27 cellular contexts compared by ENCODE assay signal in genomic region chr14:95365401-95365800, GRCh38. TPM values are rescaled to one million over a fixed set of nuclear protein-coding genes. Genes with fewer than 3 reads are reported as not detected.
DNase-seq lines count a peak whose midpoint lies in the region; ATAC-seq and TF ChIP-seq lines count a peak whose summit lies in the region.
"Had no signal": no experiment of that assay in that cellular context is flagged by ENCODE, and none has a peak within 500 bp of the region (broad histone marks: within the 10 kb centered on the region; RNA-seq: fewer than 3 reads in every experiment).

No MANE protein-coding gene starts in this region.

- intact Hi-C loops in sigmoid colon (cut with DNase I), result no loop called here
- intact Hi-C loops in heart left ventricle (cut with DNase I), result no loop called here

- TF ChIP-seq EP300 in gastroesophageal sphincter (IDR thresholded peaks at IDR 0.05), result no peak
- no peak for TF ChIP-seq EP300 in sigmoid colon (IDR thresholded peaks at IDR 0.05)

- 50 to 55% methylated on average over 2 of the region's 2 CpGs for WGBS in gastroesophageal sphincter (ENCODE audit: low coverage in 1 of 2), 2 donors
- WGBS in sigmoid colon, 2 donors, result 75 to 76% methylated on average over 2 of the region's 2 CpGs
- 80 to 85% (median 83%) methylated on average over 2 of the region's 2 CpGs for WGBS in heart left ventricle, 4 donors

- H3K4me1 ChIP-seq in gastroesophageal sphincter (peaks cover 0 to 9% (median 0%) of the 10 kb centered on the region in 3 donors), sigmoid colon (no peaks in the 10 kb centered on the region), heart left ventricle (peaks cover 0 to 29% (median 6%) of the 10 kb centered on the region in 12 donors)
- H3K4me1 ChIP-seq: lower lobe of right lung, prostate gland had no signal

- peak; percentile 8 for DNase-seq in GM04504 (ENCODE audit: low read depth)
- peak; percentile 60 for DNase-seq in choroid plexus epithelial cell (ENCODE audit: low read depth)
- peak; percentile 2 for DNase-seq in stromal cell of bone marrow (ENCODE audit: low read depth)
- no peak for DNase-seq in NCI-H446 treated with DMSO at 0.1 percent for 48 hours (lab: John Stamatoyannopoulos, UW)
- DNase-seq in sigmoid colon, result no peak
- DNase-seq in heart left ventricle, result no peak
- DNase-seq: activated gamma-delta T cell; activated T-cell treated with anti-CD3 and anti-CD28 coated beads, Interleukin-2, amount 50 U/mL, for 4 hours; H9; heart right ventricle; kidney; lower lobe of right lung; naive thymus-derived CD8-positive, alpha-beta T cell; NCI-H1092 treated with DMSO at 0.1 percent for 48 hours; NCI-H1694 treated with DMSO at 0.1 percent for 48 hours; NCI-H446; NCI-H774; occipital lobe; Peyer's patch; SHP77; small intestine; stimulated activated naive B cell treated with anti-CD40 and anti-IgM and Interleukin-4, amounts not matched to agents 10 μg/mL and 1 μg/mL and 100 μg/mL, for 72 hours; T-helper 2 cell had no signal

- H3K27me3 ChIP-seq in gastroesophageal sphincter (peaks cover 38% of the 10 kb centered on the region), sigmoid colon (peaks cover 0 to 24% (median 0%) of the 10 kb centered on the region in 3 donors), heart left ventricle (peaks cover 0 to 33% (median 6%) of the 10 kb centered on the region in 9 donors)
- H3K27me3 ChIP-seq: Peyer's patch had no signal

- H3K9me3 ChIP-seq in gastroesophageal sphincter (no peaks in the 10 kb centered on the region), sigmoid colon (no peaks in the 10 kb centered on the region), heart left ventricle (no peaks in the 10 kb centered on the region)
- H3K9me3 ChIP-seq: heart right ventricle, lower lobe of right lung, Peyer's patch, prostate gland had no signal

- no peak overlapping the region for H3K4me3 ChIP-seq in choroid plexus epithelial cell (ENCODE audit: low read depth, low read length)
- no peak overlapping the region for H3K4me3 ChIP-seq in gastroesophageal sphincter
- no peak overlapping the region for H3K4me3 ChIP-seq in sigmoid colon
- no peak overlapping the region for H3K4me3 ChIP-seq in heart left ventricle
- H3K4me3 ChIP-seq: heart right ventricle, lower lobe of right lung, Peyer's patch, prostate gland had no signal

- H3K36me3 ChIP-seq in gastroesophageal sphincter, result no peaks in the 10 kb centered on the region
- no peaks in the 10 kb centered on the region for H3K36me3 ChIP-seq in sigmoid colon
- H3K36me3 ChIP-seq in heart left ventricle, result no peaks in the 10 kb centered on the region
- H3K36me3 ChIP-seq: heart right ventricle, lower lobe of right lung, Peyer's patch, prostate gland had no signal

- no peak for TF ChIP-seq POLR2A in gastroesophageal sphincter (IDR thresholded peaks at IDR 0.05)
- TF ChIP-seq POLR2A in sigmoid colon (IDR thresholded peaks at IDR 0.05), result no peak
- TF ChIP-seq POLR2A in heart left ventricle (IDR thresholded peaks at IDR 0.05), result no peak

- H3K27ac ChIP-seq in gastroesophageal sphincter, result no peak overlapping the region
- H3K27ac ChIP-seq in sigmoid colon, result no peak overlapping the region
- H3K27ac ChIP-seq in heart left ventricle, result no peak overlapping the region
- H3K27ac ChIP-seq: heart right ventricle, lower lobe of right lung, Peyer's patch, prostate gland had no signal

- ATAC-seq in gastroesophageal sphincter, result peak; percentile 31
- no peak for ATAC-seq in heart left ventricle
- no peak for ATAC-seq in HG02763 (IDR thresholded peaks at IDR 0.05; ENCODE audit: unreplicated experiment)
- ATAC-seq: activated T-cell treated with anti-CD3 and anti-CD28 coated beads, Interleukin-2, amount 50 U/mL, for 4 hours; CD8-positive, alpha-beta T cell; heart right ventricle; lower lobe of right lung; naive thymus-derived CD8-positive, alpha-beta T cell; stimulated activated naive B cell treated with anti-CD40 and anti-IgM and Interleukin-4, amounts not matched to agents 10 μg/mL and 1 μg/mL and 100 μg/mL, for 72 hours had no signal

- TF ChIP-seq CTCF in choroid plexus epithelial cell (conservative IDR thresholded peaks at IDR 0.05; ENCODE audit: low read depth, low read length) (no peak), gastroesophageal sphincter (IDR thresholded peaks at IDR 0.05) (no peak), sigmoid colon (IDR thresholded peaks at IDR 0.05) (no peak), heart left ventricle (IDR thresholded peaks at IDR 0.05) (no peak)

RNA-seq across cellular contexts. Expression of gene CLMN, which starts 45.7 kb away (rescaled TPM):
- total RNA-seq in gastroesophageal sphincter (1 to 10 TPM; 3.8 to 10.0 (median 5.3) TPM), sigmoid colon (1 to 10 TPM; 3.5 to 9.1 (median 5.1) TPM), heart left ventricle (10 to 100 TPM in 1 of 9 donors, 1 to 10 TPM in 8; 4.6 to 10.2 (median 6.8) TPM)
- polyA plus RNA-seq in sigmoid colon (10 to 100 TPM; 18.0 to 40.2 (median 20.2) TPM), heart left ventricle (1 to 10 TPM; 3.1 to 4.3 TPM)

Comparison
In these comparisons a context has a peak if more than half of its experiments do, and no peak if none do; other contexts are left out.
1. DNase-seq: peak in GM04504 (single experiment), choroid plexus epithelial cell (single experiment) and stromal cell of bone marrow (single experiment); none in NCI-H446 treated with DMSO at 0.1 percent for 48 hours (single experiment), sigmoid colon (single experiment) and heart left ventricle (0 of 5).